Comparison of ENCODE assay signal across 15 cellular contexts in the genomic region with DNA sequence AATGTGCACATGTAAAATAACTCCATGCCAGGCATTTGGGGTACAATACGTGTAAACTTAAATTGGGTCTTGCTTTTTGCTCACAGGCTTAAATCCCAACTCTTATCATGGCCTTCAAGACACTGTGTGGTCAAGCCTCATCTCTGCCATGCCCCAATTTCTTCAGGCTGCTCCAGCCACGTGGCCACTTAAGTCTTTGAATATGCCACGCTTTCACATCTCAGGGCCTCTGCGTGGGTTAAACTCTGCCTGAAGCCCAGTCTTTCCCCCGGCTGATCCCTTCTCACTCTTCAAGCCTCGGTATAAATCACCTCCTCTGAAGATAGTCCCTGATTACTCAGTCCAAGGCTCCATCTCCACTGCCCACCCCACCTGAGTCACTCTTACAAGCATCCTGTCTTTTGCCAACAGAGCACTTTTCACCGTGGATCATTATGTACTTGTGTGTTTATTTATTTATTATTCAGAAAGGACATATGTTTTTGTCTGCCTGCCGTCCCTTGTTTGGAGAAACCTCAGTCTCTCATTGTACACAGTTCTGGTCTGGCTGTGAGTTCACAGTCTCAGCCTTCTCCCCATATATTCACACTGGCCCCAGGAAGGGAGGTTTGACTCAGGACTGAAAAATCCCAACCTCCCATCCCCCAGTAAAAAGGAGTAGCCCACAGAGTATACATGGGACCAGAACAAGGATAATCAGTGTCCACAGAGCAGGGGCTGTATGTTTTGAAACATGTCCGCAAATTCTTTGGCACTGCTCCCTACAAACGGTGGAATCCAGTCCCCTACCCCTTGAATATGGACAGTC.
DNase-seq lines count a peak whose midpoint lies in the region; TF ChIP-seq lines count a peak whose summit lies in the region.
"Had no signal": no experiment of that assay in that cellular context is flagged by ENCODE, and none has a peak within 500 bp of the region (broad histone marks: within the 10 kb centered on the region; RNA-seq: fewer than 3 reads in every experiment).

No MANE protein-coding gene starts in this region.

- H3K27me3 Mint-ChIP-seq in activated CD4-positive, alpha-beta T cell treated with anti-CD3 and anti-CD28 coated beads, Interleukin-2, amount 10 ng/mL, durations not matched to agents 24 days and 14 days: no peaks in the 10 kb centered on the region

- peaks cover 7% of the 10 kb centered on the region for H3K9me3 Mint-ChIP-seq in activated CD4-positive, alpha-beta T cell treated with anti-CD3 and anti-CD28 coated beads, Interleukin-2, amount 10 ng/mL, durations not matched to agents 24 days and 14 days
- H3K9me3 Mint-ChIP-seq: stimulated activated effector memory CD8-positive, alpha-beta T cell treated with anti-CD3 and anti-CD28 coated beads, Interleukin-12 subunit alpha, Interleukin-12 subunit beta, amount 100 ng/mL, for 72 hours had no signal

- POLR2A ChIA-PET in AG04449 (lab: Yijun Ruan, JAX): interaction anchor here (0.9 to 1.6 kb wide), 2 partner anchors 10 to 18 kb away, joined by 3 to 7 read pairs; no protein-coding TSS in a partner anchor

- H3K4me3 Mint-ChIP-seq in activated CD4-positive, alpha-beta T cell treated with anti-CD3 and anti-CD28 coated beads, Interleukin-2, amount 10 ng/mL, durations not matched to agents 24 days and 14 days: no peak overlapping the region
- H3K4me3 Mint-ChIP-seq: stimulated activated effector memory CD8-positive, alpha-beta T cell treated with anti-CD3 and anti-CD28 coated beads, Interleukin-12 subunit alpha, Interleukin-12 subunit beta, amount 100 ng/mL, for 72 hours had no signal

- DNase-seq in AG04449 (ENCODE audit: low read depth, low spot score) (peak; percentile 67), M059J (ENCODE audit: low read depth) (peak; percentile 87), cardiac fibroblast (ENCODE audit: low read depth in 2 of 2) (peak; percentile 73 to 99), kidney tubule cell (ENCODE audit: low spot score) (peak; percentile 91), NK-92 (lab: John Stamatoyannopoulos, UW; ENCODE audit: unreplicated experiment) (no peak), retina (no peak), NCI-H2171 (lab: John Stamatoyannopoulos, UW) (no peak)
- DNase-seq in activated CD4-positive, alpha-beta T cell treated with anti-CD3 and anti-CD28 coated beads, Interleukin-2, amount 10 ng/mL, durations not matched to agents 24 days and 14 days: no peak
- DNase-seq: activated T-cell treated with anti-CD3 and anti-CD28 coated beads, Interleukin-2, amount 50 U/mL, for 1 hour; BE2C; caudate nucleus; heart left ventricle; NCI-H1048; stimulated activated CD4-positive, alpha-beta T cell treated with anti-CD3 and anti-CD28 coated beads, Interleukin-15, amount 100 ng/mL, for 24 hours had no signal

- H3K36me3 Mint-ChIP-seq in activated CD4-positive, alpha-beta T cell treated with anti-CD3 and anti-CD28 coated beads, Interleukin-2, amount 10 ng/mL, durations not matched to agents 24 days and 14 days (ENCODE audit: low read depth): no peaks in the 10 kb centered on the region
- H3K36me3 Mint-ChIP-seq: stimulated activated effector memory CD8-positive, alpha-beta T cell treated with anti-CD3 and anti-CD28 coated beads, Interleukin-12 subunit alpha, Interleukin-12 subunit beta, amount 100 ng/mL, for 72 hours had no signal

- H3K4me1 Mint-ChIP-seq in activated CD4-positive, alpha-beta T cell treated with anti-CD3 and anti-CD28 coated beads, Interleukin-2, amount 10 ng/mL, durations not matched to agents 24 days and 14 days: no peaks in the 10 kb centered on the region
- H3K4me1 Mint-ChIP-seq: stimulated activated effector memory CD8-positive, alpha-beta T cell treated with anti-CD3 and anti-CD28 coated beads, Interleukin-12 subunit alpha, Interleukin-12 subunit beta, amount 100 ng/mL, for 72 hours had no signal

- intact Hi-C loops in activated CD4-positive, alpha-beta T cell treated with anti-CD3 and anti-CD28 coated beads, Interleukin-2, amount 10 ng/mL, durations not matched to agents 24 days and 14 days (cut with micrococcal nuclease): no loop called here

- H3K4me3 ChIP-seq in AG04449 (ENCODE audit: low read depth, low read length) (no peak overlapping the region), cardiac fibroblast (replicated peaks in 1 of 2; ENCODE audit: low read depth in 2 of 2, low read length in 2 of 2) (no peak overlapping the region)
- H3K4me3 ChIP-seq: heart left ventricle had no signal

- no peak for TF ChIP-seq CTCF in AG04449 (IDR thresholded peaks at IDR 0.05; ENCODE audit: insufficient read depth, low read length, missing control alignments)
- TF ChIP-seq CTCF in cardiac fibroblast (IDR thresholded peaks at IDR 0.05; ENCODE audit: low read depth, low read length): no peak

- H3K27ac Mint-ChIP-seq in activated CD4-positive, alpha-beta T cell treated with anti-CD3 and anti-CD28 coated beads, Interleukin-2, amount 10 ng/mL, durations not matched to agents 24 days and 14 days: no peak overlapping the region
- H3K27ac Mint-ChIP-seq: stimulated activated effector memory CD8-positive, alpha-beta T cell treated with anti-CD3 and anti-CD28 coated beads, Interleukin-12 subunit alpha, Interleukin-12 subunit beta, amount 100 ng/mL, for 72 hours had no signal

- CTCF ChIA-PET in AG04449 (lab: Yijun Ruan, JAX): interaction anchor here (1.1 to 1.5 kb wide), 3 partner anchors 18 to 21 kb away, joined by 3 to 5 read pairs (median 4); no protein-coding TSS in a partner anchor

Comparison
In these comparisons a context has a peak if more than half of its experiments do, and no peak if none do; other contexts are left out.
1. DNase-seq: peak in AG04449 (single experiment), M059J (single experiment), cardiac fibroblast (2 of 2) and kidney tubule cell (single experiment); none in NK-92 (single experiment), retina (single experiment), activated CD4-positive, alpha-beta T cell treated with anti-CD3 and anti-CD28 coated beads, Interleukin-2, amount 10 ng/mL, durations not matched to agents 24 days and 14 days (single experiment) and NCI-H2171 (single experiment).